ENCODE assay signal across 8 cellular contexts in genomic region chr5:65624570-65625555, GRCh38. TPM values are rescaled to one million over a fixed set of nuclear protein-coding genes. Genes with fewer than 3 reads are reported as not detected.
DNase-seq lines count a peak whose midpoint lies in the region; ATAC-seq, FAIRE-seq and TF ChIP-seq lines count a peak whose summit lies in the region.

SHLD3 (plus strand) TSS chr5:65625027; CDS start chr5:65629588, 4,561 bp downstream.
TRAPPC13 (plus strand) TSS chr5:65625027; CDS start chr5:65625061, 34 bp downstream.

- ATAC-seq in GM19023 (IDR thresholded peaks at IDR 0.05; ENCODE audit: unreplicated experiment), result peak; percentile 75
- ATAC-seq in HG03280 (IDR thresholded peaks at IDR 0.05; ENCODE audit: unreplicated experiment), result peak; percentile 73

- peak; percentile 56 for DNase-seq in AG09319 (ENCODE audit: extremely low read depth, low read depth)
- peak; percentile 86 for DNase-seq in NCI-H345 (lab: John Stamatoyannopoulos, UW)
- DNase-seq in activated CD4-positive, CD25-positive, alpha-beta regulatory T cell treated with anti-CD3 and anti-CD28 coated beads, Interleukin-2, amount 50 U/mL, for 16 hours (ENCODE audit: low read depth, low spot score), result peak; percentile 81
- peak; percentile 77 for DNase-seq in cerebellum (ENCODE audit: low spot score)
- peak; percentile 89 for DNase-seq in kidney
- DNase-seq in stimulated activated CD4-positive, alpha-beta T cell treated with anti-CD3 and anti-CD28 coated beads, Interleukin-15, amount 100 ng/mL, for 1 hour (ENCODE audit: low read depth in 1 of 2, low spot score in 1 of 2), result peak; percentile 57 to 62

- no peaks in the 10 kb centered on the region for H3K9me3 ChIP-seq in kidney (ENCODE audit: control insufficient read depth in 1 of 2, low read length in 2 of 2)

- no peak for TF ChIP-seq CTCF in AG09319 (IDR thresholded peaks at IDR 0.05; ENCODE audit: low read depth, low read length)
- no peak for TF ChIP-seq CTCF in kidney (IDR thresholded peaks at IDR 0.05; ENCODE audit: borderline replicate concordance, extremely low read depth, insufficient read depth)

- peak within 1 kb of the TSS; percentile 88 to 90 for H3K9ac ChIP-seq in kidney (ENCODE audit: low read length in 2 of 2)

- intact Hi-C loops in kidney (cut with DNase I), result no loop called here

- H3K27ac ChIP-seq in kidney (ENCODE audit: low read depth in 2 of 2, low read length in 2 of 2), result peak within 1 kb of the TSS; percentile 90 to 94

- H3K4me1 ChIP-seq in kidney (ENCODE audit: control insufficient read depth in 1 of 2, insufficient read depth in 1 of 2, low read depth in 1 of 2, low read length in 2 of 2), result peaks cover 10 to 13% of the 10 kb centered on the region in 2 donors

- H3K36me3 ChIP-seq in kidney (ENCODE audit: control insufficient read depth in 1 of 2, insufficient read depth in 2 of 2, low read length in 2 of 2), result peaks cover 0 to 5% of the 10 kb centered on the region in 2 donors

- H3K4me3 ChIP-seq in kidney (ENCODE audit: low read length in 2 of 2), result peak within 1 kb of the TSS; percentile 97 to 98

- no peak for FAIRE-seq in kidney (lab: Jason Lieb, UNC)

RNA-seq across cellular contexts. Expression of gene SHLD3, which starts in this region (rescaled TPM):
- total RNA-seq in cerebellum (7.8 TPM), kidney (2.5 TPM)
- polyA plus RNA-seq in kidney (ENCODE audit: insufficient read depth, low read depth, low replicate concordance), result 2.5 TPM

RNA-seq across cellular contexts. Expression of gene TRAPPC13, which starts in this region (rescaled TPM):
- total RNA-seq in cerebellum (35.9 TPM), kidney (24.3 TPM)
- 22.0 TPM for polyA plus RNA-seq in kidney (ENCODE audit: insufficient read depth, low read depth, low replicate concordance)

Comparison
In these comparisons a context has a peak if more than half of its experiments do, and no peak if none do; other contexts are left out.
1. Peak in every context shown above with its lines: DNase-seq, ATAC-seq, H3K4me3 ChIP-seq and H3K27ac ChIP-seq.